Comparison of ENCODE assay signal across 10 cellular contexts in the genomic region with DNA sequence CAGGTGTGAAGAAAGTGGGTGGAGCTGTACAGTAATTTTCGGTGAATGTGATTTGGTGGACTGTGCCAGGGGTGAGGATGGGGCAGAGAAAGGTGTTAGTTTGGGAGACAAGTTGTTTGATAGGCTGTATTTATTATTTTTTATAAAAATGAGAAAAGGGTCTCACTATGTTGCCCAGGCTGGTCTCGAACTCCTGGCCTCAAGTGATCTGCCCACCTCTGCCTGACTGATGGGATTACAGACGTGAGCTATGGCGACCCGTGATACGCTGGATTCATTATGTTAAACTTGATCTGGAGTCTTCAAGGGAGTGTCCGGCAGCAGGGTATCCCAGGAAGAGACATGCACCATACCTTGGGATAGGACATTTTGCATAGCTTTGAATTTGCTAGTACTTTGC. TPM values are rescaled to one million over a fixed set of nuclear protein-coding genes. Genes with fewer than 3 reads are reported as not detected.
DNase-seq lines count a peak whose midpoint lies in the region; ATAC-seq and TF ChIP-seq lines count a peak whose summit lies in the region.
"Had no signal": no experiment of that assay in that cellular context is flagged by ENCODE, and none has a peak within 500 bp of the region (broad histone marks: within the 10 kb centered on the region; RNA-seq: fewer than 3 reads in every experiment).

No MANE protein-coding gene starts in this region.

- no peaks in the 10 kb centered on the region for H3K27me3 Mint-ChIP-seq in mesothelial cell of epicardium (ENCODE audit: low read depth)

- H3K4me1 ChIP-seq in heart left ventricle = peaks cover 0 to 51% (median 28%) of the 10 kb centered on the region in 12 donors
- peaks cover 0 to 38% of the 10 kb centered on the region in 2 donors for H3K4me1 ChIP-seq in right atrium auricular region
- peaks cover 3% of the 10 kb centered on the region for H3K4me1 ChIP-seq in urinary bladder (ENCODE audit: insufficient read depth)

- H3K9me3 ChIP-seq in heart left ventricle (no peaks in the 10 kb centered on the region), right atrium auricular region (no peaks in the 10 kb centered on the region)

- DNase-seq in heart left ventricle = no peak
- no peak for DNase-seq in right atrium auricular region (ENCODE audit: low spot score)
- DNase-seq in astrocyte of the spinal cord (ENCODE audit: low read depth, low spot score) = no peak
- no peak for DNase-seq in mesothelial cell of epicardium (ENCODE audit: low spot score in 2 of 2, unreplicated experiment in 2 of 2)
- no peak for DNase-seq in C1 segment of cervical spinal cord (lab: John Stamatoyannopoulos, UW)
- DNase-seq: HCEC 1CT, NCI-H2029 treated with DMSO at 0.1 percent for 48 hours had no signal

- intact Hi-C loops in heart left ventricle (cut with DNase I) = loop anchor here in 8 of 10 donors (5.0 to 10.0 kb wide), 8 partner anchors 157 to 1053 kb away; a partner anchor contains a TSS

- peak overlapping the region in 8 of 12 donors; percentile 67 to 99 (median 95) for H3K4me3 ChIP-seq in heart left ventricle
- H3K4me3 ChIP-seq in right atrium auricular region = peak overlapping the region in 1 of 2 donors; percentile 94
- peak overlapping the region; percentile 73 for H3K4me3 ChIP-seq in astrocyte of the spinal cord (ENCODE audit: low read depth, low read length)
- H3K4me3 ChIP-seq in urinary bladder (ENCODE audit: low read depth, low read length) = peak overlapping the region; percentile 87

- peak overlapping the region; percentile 83 for H3K27ac Mint-ChIP-seq in mesothelial cell of epicardium

- peak overlapping the region; percentile 82 for H3K4me3 Mint-ChIP-seq in mesothelial cell of epicardium

- no peaks in the 10 kb centered on the region for H3K9me3 Mint-ChIP-seq in mesothelial cell of epicardium

- TF ChIP-seq POLR2A in heart left ventricle (IDR thresholded peaks at IDR 0.05) = no peak

- ATAC-seq in heart left ventricle = no peak
- no peak for ATAC-seq in HG02678 (IDR thresholded peaks at IDR 0.05; ENCODE audit: unreplicated experiment)
- no peak for ATAC-seq in HG02571 (IDR thresholded peaks at IDR 0.05; ENCODE audit: unreplicated experiment)

- WGBS in heart left ventricle, 4 donors = 79 to 91% (median 88%) methylated on average over 7 of the region's 7 CpGs
- WGBS in urinary bladder = 88% methylated on average over 7 of the region's 7 CpGs

- peaks cover 59% of the 10 kb centered on the region for H3K4me1 Mint-ChIP-seq in mesothelial cell of epicardium

- in situ Hi-C loops in astrocyte of the spinal cord (cut with HindIII; ENCODE audit: low sequenced_read_pairs) = no loop called here

- no peaks in the 10 kb centered on the region for H3K27me3 ChIP-seq in heart left ventricle
- H3K27me3 ChIP-seq in right atrium auricular region = no peaks in the 10 kb centered on the region

- TF ChIP-seq CTCF in heart left ventricle (IDR thresholded peaks at IDR 0.05) (no peak), right atrium auricular region (IDR thresholded peaks at IDR 0.05) (no peak), astrocyte of the spinal cord (IDR thresholded peaks at IDR 0.05; ENCODE audit: low read depth, low read length) (no peak), mesothelial cell of epicardium (IDR thresholded peaks at IDR 0.05; ENCODE audit: unreplicated experiment) (no peak)

- H3K27ac ChIP-seq in heart left ventricle (peak overlapping the region in 5 of 12 donors; percentile 42 to 100 (median 100)), right atrium auricular region (peak overlapping the region in 1 of 2 donors; percentile 97), urinary bladder (ENCODE audit: low read depth) (no peak overlapping the region)

- H3K36me3 ChIP-seq in heart left ventricle (no peaks in the 10 kb centered on the region), right atrium auricular region (no peaks in the 10 kb centered on the region), urinary bladder (ENCODE audit: insufficient read depth) (no peaks in the 10 kb centered on the region)

- peaks cover 11% of the 10 kb centered on the region for H3K36me3 Mint-ChIP-seq in mesothelial cell of epicardium

RNA-seq across cellular contexts. Expression of a gene that starts 1.3 kb away (rescaled TPM):
- total RNA-seq in heart left ventricle (10 to 100 TPM; 36.8 to 61.3 (median 46.9) TPM), right atrium auricular region (10 to 100 TPM; 42.7 to 43.5 TPM), mesothelial cell of epicardium (147 to 155 TPM (median 148 TPM) in 3 replicates), urinary bladder (127 TPM)
- polyA plus RNA-seq in heart left ventricle (10 to 100 TPM; 10.4 to 11.4 TPM), urinary bladder (14.7 TPM)
